ENCODE assay signal across 23 cellular contexts in genomic region chr6:100851819-100852218, GRCh38.
"Had no signal": no experiment of that assay in that cellular context is flagged by ENCODE, and none has a peak within 500 bp of the region (broad histone marks: within the 10 kb centered on the region; RNA-seq: fewer than 3 reads in every experiment).

No MANE protein-coding gene starts in this region.

- H3K4me1 Mint-ChIP-seq: mesothelial cell of epicardium, neural progenitor cell had no signal

- H3K4me1 ChIP-seq: neural progenitor cell, psoas muscle had no signal

- DNase-seq: effector memory CD8-positive, alpha-beta T cell; hypothalamus; mucosa of descending colon; naive B cell; nucleus accumbens; right cardiac atrium; stimulated activated CD4-positive, alpha-beta T cell treated with anti-CD3 and anti-CD28 coated beads, Interleukin-15, amount 100 ng/mL, for 24 hours; stimulated activated CD4-positive, alpha-beta T cell treated with anti-CD3 and anti-CD28 coated beads, Interleukin-2, amount 100 ng/mL, for 48 hours; stimulated activated naive B cell treated with anti-CD40 and anti-IgM and Interleukin-4, amounts not matched to agents 10 μg/mL and 1 μg/mL and 100 μg/mL, for 72 hours had no signal

- H3K4me2 ChIP-seq: neural progenitor cell had no signal

- H2AFZ ChIP-seq: neural progenitor cell had no signal

- FAIRE-seq: endometrium, frontal cortex, keratinocyte had no signal

- H3K9me3 ChIP-seq: mucosa of descending colon had no signal

- H3K4me3 ChIP-seq: coronary artery, lung, mucosa of descending colon, neural progenitor cell, psoas muscle, skin epidermis had no signal

- H3K27ac Mint-ChIP-seq: effector memory CD8-positive, alpha-beta T cell; memory B cell; mesothelial cell of epicardium; natural killer cell treated with Interleukin-12 subunit alpha and Interleukin-12 subunit beta and Interleukin-15 and Interleukin-18, amount 100 ng/mL, for 72 hours; neural progenitor cell; stimulated activated naive B cell treated with anti-CD40 and anti-IgM and Interleukin-4, amounts not matched to agents 10 μg/mL and 1 μg/mL and 100 μg/mL, for 72 hours; stimulated activated naive CD8-positive, alpha-beta T cell treated with anti-CD3 and anti-CD28 coated beads, Interleukin-15, Interleukin-2, amounts not matched to agents 100 ng/mL and 50 ng/mL, for 24 hours; type B pancreatic cell had no signal

- ATAC-seq: effector memory CD8-positive, alpha-beta T cell; left lobe of liver; mucosa of descending colon; natural killer cell treated with Interleukin-12 subunit alpha and Interleukin-12 subunit beta and Interleukin-15 and Interleukin-18, amount 100 ng/mL, for 72 hours; psoas muscle; right cardiac atrium; stimulated activated naive B cell treated with anti-CD40 and anti-IgM and Interleukin-4, amounts not matched to agents 10 μg/mL and 1 μg/mL and 100 μg/mL, for 72 hours had no signal

- H3K4me3 Mint-ChIP-seq: effector memory CD8-positive, alpha-beta T cell; memory B cell; mesothelial cell of epicardium; naive B cell; natural killer cell treated with Interleukin-12 subunit alpha and Interleukin-12 subunit beta and Interleukin-15 and Interleukin-18, amount 100 ng/mL, for 72 hours; neural progenitor cell; stimulated activated naive B cell treated with anti-CD40 and anti-IgM and Interleukin-4, amounts not matched to agents 10 μg/mL and 1 μg/mL and 100 μg/mL, for 72 hours; stimulated activated naive CD8-positive, alpha-beta T cell treated with anti-CD3 and anti-CD28 coated beads, Interleukin-15, Interleukin-2, amounts not matched to agents 100 ng/mL and 50 ng/mL, for 24 hours; type B pancreatic cell had no signal

- H3K27me3 Mint-ChIP-seq: effector memory CD8-positive, alpha-beta T cell; memory B cell; naive B cell; natural killer cell treated with Interleukin-12 subunit alpha and Interleukin-12 subunit beta and Interleukin-15 and Interleukin-18, amount 100 ng/mL, for 72 hours; stimulated activated naive B cell treated with anti-CD40 and anti-IgM and Interleukin-4, amounts not matched to agents 10 μg/mL and 1 μg/mL and 100 μg/mL, for 72 hours; stimulated activated naive CD8-positive, alpha-beta T cell treated with anti-CD3 and anti-CD28 coated beads, Interleukin-15, Interleukin-2, amounts not matched to agents 100 ng/mL and 50 ng/mL, for 24 hours; type B pancreatic cell had no signal

- H3K9me3 Mint-ChIP-seq: memory B cell; natural killer cell treated with Interleukin-12 subunit alpha and Interleukin-12 subunit beta and Interleukin-15 and Interleukin-18, amount 100 ng/mL, for 72 hours; neural progenitor cell; type B pancreatic cell had no signal

- H3K27me3 ChIP-seq: neural progenitor cell had no signal

- H3K9ac ChIP-seq: neural progenitor cell had no signal

- H3K27ac ChIP-seq: coronary artery, neural progenitor cell, psoas muscle, skin epidermis had no signal
